21 cellular contexts compared by ENCODE assay signal in the genomic region with DNA sequence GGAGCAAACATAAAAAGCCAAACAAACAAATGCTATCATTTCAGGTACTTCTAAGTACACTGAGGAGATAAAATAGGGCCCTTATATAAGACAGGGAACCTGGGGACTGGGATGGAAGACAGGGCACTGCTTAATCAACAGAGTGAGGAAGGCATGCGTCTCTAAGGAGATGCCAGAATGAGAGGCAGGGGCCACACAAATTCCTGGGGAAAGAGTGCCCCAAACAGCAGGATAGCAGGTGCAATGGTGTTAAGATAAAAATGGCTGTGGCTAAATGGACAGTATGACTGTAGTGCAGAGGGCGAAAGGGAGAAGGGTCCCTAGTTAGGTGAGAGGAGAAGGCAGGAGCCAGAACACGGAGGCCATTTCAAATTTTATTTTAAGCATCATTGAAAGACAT.
DNase-seq lines count a peak whose midpoint lies in the region; ATAC-seq and TF ChIP-seq lines count a peak whose summit lies in the region.
"Had no signal": no experiment of that assay in that cellular context is flagged by ENCODE, and none has a peak within 500 bp of the region (broad histone marks: within the 10 kb centered on the region; RNA-seq: fewer than 3 reads in every experiment).

No MANE protein-coding gene starts in this region.

- H3K36me3 ChIP-seq in HUES48 (ENCODE audit: control insufficient read depth, insufficient read depth, low read length) (no peaks in the 10 kb centered on the region), RWPE2 (ENCODE audit: low read depth) (no peaks in the 10 kb centered on the region), mesodermal cell (ENCODE audit: control insufficient read depth, insufficient read depth, low read length) (no peaks in the 10 kb centered on the region), skeletal muscle tissue (ENCODE audit: control insufficient read depth in 3 of 3, insufficient read depth in 3 of 3, low read length in 3 of 3) (no peaks in the 10 kb centered on the region)
- H3K36me3 ChIP-seq: BLaER1, HAP-1 had no signal

- CTCF ChIA-PET in HEK293T (lab: Yijun Ruan, JAX), result interaction anchor here (0.8 kb wide), 1 partner anchor 154 kb away, joined by 3 read pairs; no protein-coding TSS in a partner anchor

- H3K4me1 ChIP-seq in HUES48 (ENCODE audit: control insufficient read depth, insufficient read depth, low read length) (peaks cover 33% of the 10 kb centered on the region), RWPE2 (ENCODE audit: insufficient read depth, poor library complexity, severe bottlenecking) (peaks cover 30% of the 10 kb centered on the region), mesodermal cell (ENCODE audit: control insufficient read depth, insufficient read depth, low read length, poor library complexity, severe bottlenecking) (peaks cover 38% of the 10 kb centered on the region), skeletal muscle tissue (ENCODE audit: control insufficient read depth in 3 of 3, insufficient read depth in 3 of 3, low read length in 3 of 3) (peaks cover 15 to 27% (median 15%) of the 10 kb centered on the region in 3 donors)

- H3K9me3 ChIP-seq in HUES48 (ENCODE audit: control insufficient read depth, insufficient read depth, low read length) (no peaks in the 10 kb centered on the region), RWPE2 (ENCODE audit: severe bottlenecking) (no peaks in the 10 kb centered on the region), mesodermal cell (ENCODE audit: control insufficient read depth, low read length) (no peaks in the 10 kb centered on the region), skeletal muscle tissue (ENCODE audit: control insufficient read depth in 3 of 3, low read length in 3 of 3) (no peaks in the 10 kb centered on the region)
- H3K9me3 ChIP-seq: BLaER1, Caco-2, HAP-1 had no signal

- H3K4me3 ChIP-seq in HUES48 (ENCODE audit: low read depth, low read length), result no peak overlapping the region
- H3K4me3 ChIP-seq in RWPE2 (ENCODE audit: severe bottlenecking), result no peak overlapping the region
- no peak overlapping the region for H3K4me3 ChIP-seq in mesodermal cell (ENCODE audit: extremely low read depth, insufficient read depth, low read length, poor library complexity, severe bottlenecking)
- H3K4me3 ChIP-seq in skeletal muscle tissue (ENCODE audit: low read length in 3 of 3), result no peak overlapping the region
- H3K4me3 ChIP-seq: BLaER1, GM23248, HAP-1 had no signal

- ATAC-seq in RWPE2 (ENCODE audit: low read depth) (no peak), GM21360 (IDR thresholded peaks at IDR 0.05; ENCODE audit: unreplicated experiment) (no peak)

- no peaks in the 10 kb centered on the region; the same call in 1 of the 2 replicates for H3K27me3 ChIP-seq in HUES48 (ENCODE audit: control insufficient read depth, insufficient read depth, low read length)
- H3K27me3 ChIP-seq in RWPE2 (ENCODE audit: insufficient read depth, poor library complexity, severe bottlenecking), result no peaks in the 10 kb centered on the region
- H3K27me3 ChIP-seq in skeletal muscle tissue (ENCODE audit: control insufficient read depth in 3 of 3, insufficient read depth in 3 of 3, low read length in 3 of 3), result no peaks in the 10 kb centered on the region
- H3K27me3 ChIP-seq: BLaER1 had no signal

- WGBS in mesodermal cell (ENCODE audit: insufficient coverage in 2 of 2), 2 experiments, result 78 to 82% methylated on average over 2 to 3 of the region's 3 CpGs

- no peak overlapping the region for H3K9ac ChIP-seq in HUES48 (ENCODE audit: low read depth, low read length)
- no peak overlapping the region for H3K9ac ChIP-seq in skeletal muscle tissue (ENCODE audit: low read depth in 1 of 3, low read length in 3 of 3)
- H3K9ac ChIP-seq: BLaER1, GM23248 had no signal

- H3K27ac ChIP-seq in HUES48 (ENCODE audit: low read depth, low read length) (peak overlapping the region; percentile 92), RWPE2 (ENCODE audit: poor library complexity, severe bottlenecking) (peak overlapping the region; percentile 98), mesodermal cell (ENCODE audit: low read depth, low read length, severe bottlenecking) (peak overlapping the region; percentile 99), skeletal muscle tissue (ENCODE audit: low read depth, low read length) (peak overlapping the region; percentile 81)
- H3K27ac ChIP-seq: BLaER1, GM23248 had no signal

- no peak for TF ChIP-seq CTCF in RWPE2 (IDR thresholded peaks at IDR 0.05; ENCODE audit: poor library complexity, severe bottlenecking)

- POLR2A ChIA-PET in HEK293T (lab: Yijun Ruan, JAX), result no interaction called here

- DNase-seq in RWPE2 (ENCODE audit: low spot score) (no peak), HEK293T (ENCODE audit: extremely low spot score) (no peak), NCI-H774 (lab: John Stamatoyannopoulos, UW) (no peak)
- DNase-seq: Caco-2; CD4-positive, alpha-beta memory T cell; DMS 273 treated with DMSO at 0.1 percent for 48 hours; DND-41; GM23248; Karpas-422; NCI-H1694; NCI-H2081; NCI-H446; NCI-H526; OCI-M1; SHP77 had no signal

TF ChIP-seq in HEK293T, 16 proteins besides CTCF, POLR2A, EP300 and RAD21:
- TF ChIP-seq SP1 (IDR thresholded peaks at IDR 0.05), result no peak
- TF ChIP-seq ELF4 (IDR thresholded peaks at IDR 0.05), result no peak
- TF ChIP-seq ZNF384 (IDR thresholded peaks at IDR 0.05), result no peak
- TF ChIP-seq L3MBTL2 (conservative IDR thresholded peaks at IDR 0.05), result no peak
- no peak for TF ChIP-seq FOXA1 (IDR thresholded peaks at IDR 0.05)
- no peak for TF ChIP-seq FOXM1 (IDR thresholded peaks at IDR 0.05; ENCODE audit: borderline replicate concordance)
- TF ChIP-seq FOXK2 (IDR thresholded peaks at IDR 0.05), result no peak
- no peak for TF ChIP-seq LEF1 (IDR thresholded peaks at IDR 0.05; ENCODE audit: borderline replicate concordance)
- no peak for TF ChIP-seq NFRKB (IDR thresholded peaks at IDR 0.05)
- TF ChIP-seq SUZ12 (IDR thresholded peaks at IDR 0.05), result no peak
- no peak for TF ChIP-seq TARDBP (IDR thresholded peaks at IDR 0.05)
- no peak for TF ChIP-seq HDGF (IDR thresholded peaks at IDR 0.05; ENCODE audit: borderline replicate concordance)
- TF ChIP-seq, protein P1, sequence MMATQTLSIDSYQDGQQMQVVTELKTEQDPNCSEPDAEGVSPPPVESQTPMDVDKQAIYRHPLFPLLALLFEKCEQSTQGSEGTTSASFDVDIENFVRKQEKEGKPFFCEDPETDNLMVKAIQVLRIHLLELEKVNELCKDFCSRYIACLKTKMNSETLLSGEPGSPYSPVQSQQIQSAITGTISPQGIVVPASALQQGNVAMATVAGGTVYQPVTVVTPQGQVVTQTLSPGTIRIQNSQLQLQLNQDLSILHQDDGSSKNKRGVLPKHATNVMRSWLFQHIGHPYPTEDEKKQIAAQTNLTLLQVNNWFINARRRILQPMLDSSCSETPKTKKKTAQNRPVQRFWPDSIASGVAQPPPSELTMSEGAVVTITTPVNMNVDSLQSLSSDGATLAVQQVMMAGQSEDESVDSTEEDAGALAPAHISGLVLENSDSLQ (IDR thresholded peaks at IDR 0.05), result no peak
- no peak for TF ChIP-seq CTBP1 (IDR thresholded peaks at IDR 0.05; ENCODE audit: borderline replicate concordance)
- no peak for TF ChIP-seq ARNT (IDR thresholded peaks at IDR 0.05)
- TF ChIP-seq BHLHE40 (IDR thresholded peaks at IDR 0.05; ENCODE audit: borderline replicate concordance), result no peak
